Comparison of ENCODE assay signal across 8 cellular contexts in the genomic region with DNA sequence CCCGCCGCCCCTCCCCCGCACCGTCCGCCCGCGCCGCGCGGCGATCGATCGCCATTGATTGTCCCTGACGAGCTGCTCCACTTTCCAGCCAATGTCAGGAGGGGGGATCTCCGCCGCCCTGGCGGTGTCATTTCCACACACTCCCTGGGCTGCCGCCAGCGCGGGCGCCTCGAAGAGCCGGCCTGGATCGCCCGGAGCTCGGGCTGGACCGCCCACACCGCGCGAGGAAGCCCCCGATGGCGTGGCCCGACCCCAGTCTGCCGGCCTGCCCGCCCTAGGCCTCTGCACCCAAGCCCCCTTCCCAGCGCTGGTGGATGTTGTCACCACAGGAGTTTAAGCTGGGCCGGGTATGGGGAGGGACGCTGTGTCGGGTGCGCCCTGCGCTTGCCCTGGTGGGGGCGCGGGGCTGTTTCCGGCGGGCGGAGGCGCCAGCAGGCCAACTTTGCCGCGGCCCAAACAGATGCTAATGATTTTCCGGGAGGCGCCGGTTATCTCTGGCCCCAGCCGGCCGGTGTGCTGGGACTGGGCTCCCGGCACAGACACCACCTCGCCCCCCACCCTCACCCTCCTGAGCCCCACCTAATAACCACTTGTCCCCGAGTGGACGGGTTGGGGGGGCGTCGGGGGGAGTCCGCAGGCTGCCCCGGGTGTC. TPM values are rescaled to one million over a fixed set of nuclear protein-coding genes. Genes with fewer than 3 reads are reported as not detected.
DNase-seq lines count a peak whose midpoint lies in the region; ATAC-seq and TF ChIP-seq lines count a peak whose summit lies in the region.

No MANE protein-coding gene starts in this region.

- H3K9me3 ChIP-seq in endodermal cell (ENCODE audit: control insufficient read depth, low read length), result no peaks in the 10 kb centered on the region

- peaks cover 3% of the 10 kb centered on the region for H3K27me3 Mint-ChIP-seq in HFFc6 (ENCODE audit: insufficient read depth)
- H3K27me3 Mint-ChIP-seq in endodermal cell (ENCODE audit: insufficient read depth), result no peaks in the 10 kb centered on the region
- no peaks in the 10 kb centered on the region for H3K27me3 Mint-ChIP-seq in stimulated activated naive CD8-positive, alpha-beta T cell treated with anti-CD3 and anti-CD28 coated beads, Interleukin-15, amount 100 ng/mL, for 72 hours

- peaks cover 21% of the 10 kb centered on the region for H3K4me1 ChIP-seq in endodermal cell (ENCODE audit: control insufficient read depth, insufficient read depth, low read length)

- peak overlapping the region; percentile 81 for H3K4me3 Mint-ChIP-seq in HFFc6
- H3K4me3 Mint-ChIP-seq in endodermal cell, result peak overlapping the region; percentile 48
- peak overlapping the region; percentile 65 to 82 for H3K4me3 Mint-ChIP-seq in stimulated activated naive CD8-positive, alpha-beta T cell treated with anti-CD3 and anti-CD28 coated beads, Interleukin-15, amount 100 ng/mL, for 72 hours

- peak overlapping the region; percentile 97 for H3K27ac Mint-ChIP-seq in HFFc6
- peak overlapping the region; percentile 68 for H3K27ac Mint-ChIP-seq in endodermal cell
- peak overlapping the region in 1 of 2 donors; percentile 71 for H3K27ac Mint-ChIP-seq in stimulated activated naive CD8-positive, alpha-beta T cell treated with anti-CD3 and anti-CD28 coated beads, Interleukin-15, amount 100 ng/mL, for 72 hours

- H3K9ac ChIP-seq in endodermal cell (ENCODE audit: extremely low read depth, low read length, poor library complexity, severe bottlenecking), result no peak overlapping the region

- H3K36me3 ChIP-seq in endodermal cell (ENCODE audit: control insufficient read depth, insufficient read depth, low read length), result no peaks in the 10 kb centered on the region

- H3K4me3 ChIP-seq in endodermal cell (ENCODE audit: low read length), result no peak overlapping the region

- 8 to 13% methylated on average over 27 to 62 of the region's 62 CpGs for WGBS in endodermal cell (ENCODE audit: insufficient coverage in 1 of 2, insufficient read length in 1 of 2), 2 experiments

- H3K4me1 Mint-ChIP-seq in HFFc6 (ENCODE audit: low read depth) (peaks cover 57% of the 10 kb centered on the region), endodermal cell (peaks cover 48% of the 10 kb centered on the region)
- H3K4me1 Mint-ChIP-seq in stimulated activated naive CD8-positive, alpha-beta T cell treated with anti-CD3 and anti-CD28 coated beads, Interleukin-15, amount 100 ng/mL, for 72 hours, result peaks cover 70% of the 10 kb centered on the region

- peak; percentile 46 for DNase-seq in GF-D8 (lab: John Stamatoyannopoulos, UW)
- DNase-seq in HFFc6, result peak; percentile 67
- peak; percentile 56 for DNase-seq in NCI-H2171 (lab: John Stamatoyannopoulos, UW)
- peak; percentile 41 for DNase-seq in activated CD4-positive, alpha-beta T cell treated with anti-CD3 and anti-CD28 coated beads, Interleukin-2, amount 50 U/mL, for 1 hour
- DNase-seq in endodermal cell, result peak; percentile 93
- DNase-seq in medulla oblongata (ENCODE audit: extremely low spot score), result peak; percentile 83
- peak; percentile 71 to 72 for DNase-seq in stimulated activated naive CD8-positive, alpha-beta T cell treated with anti-CD3 and anti-CD28 coated beads, Interleukin-15, amount 100 ng/mL, for 72 hours
- DNase-seq in T1000 (lab: John Stamatoyannopoulos, UW), result no peak

- peak; percentile 62 for TF ChIP-seq CTCF in HFFc6 (IDR thresholded peaks at IDR 0.05)
- TF ChIP-seq CTCF in endodermal cell (conservative IDR thresholded peaks at IDR 0.05), result no peak

- H3K27ac ChIP-seq in endodermal cell (ENCODE audit: low read depth, low read length), result peak overlapping the region; percentile 92

- ATAC-seq in stimulated activated naive CD8-positive, alpha-beta T cell treated with anti-CD3 and anti-CD28 coated beads, Interleukin-15, amount 100 ng/mL, for 72 hours, result peak; percentile 41

- no peaks in the 10 kb centered on the region for H3K36me3 Mint-ChIP-seq in HFFc6 (ENCODE audit: low read depth)
- peaks cover 4% of the 10 kb centered on the region for H3K36me3 Mint-ChIP-seq in endodermal cell (ENCODE audit: low read depth)

- H3K9me3 Mint-ChIP-seq in HFFc6, result no peaks in the 10 kb centered on the region
- H3K9me3 Mint-ChIP-seq in endodermal cell, result no peaks in the 10 kb centered on the region
- H3K9me3 Mint-ChIP-seq in stimulated activated naive CD8-positive, alpha-beta T cell treated with anti-CD3 and anti-CD28 coated beads, Interleukin-15, amount 100 ng/mL, for 72 hours, result no peaks in the 10 kb centered on the region

- H3K27me3 ChIP-seq in endodermal cell (ENCODE audit: control insufficient read depth, insufficient read depth, low read length, poor library complexity, severe bottlenecking), result no peaks in the 10 kb centered on the region

RNA-seq across cellular contexts. Expression of gene CXXC5, which starts 10.6 kb away (rescaled TPM):
- 10 to 100 TPM; 46.4 to 58.5 (median 49.2) TPM for total RNA-seq in HFFc6 (2021; fragmentation: NEBNext Ultra II Directional; extraction: Animal tissue kit (Norgen Biotek cat#: 25700))
- total RNA-seq in endodermal cell, result 10 to 100 TPM; 50.5 to 67.9 TPM
- polyA plus RNA-seq in endodermal cell (2013, experiment 1 of 2), result 107 TPM
- polyA plus RNA-seq in endodermal cell (2013, experiment 2 of 2), result 113 TPM
